In the genomic region with DNA sequence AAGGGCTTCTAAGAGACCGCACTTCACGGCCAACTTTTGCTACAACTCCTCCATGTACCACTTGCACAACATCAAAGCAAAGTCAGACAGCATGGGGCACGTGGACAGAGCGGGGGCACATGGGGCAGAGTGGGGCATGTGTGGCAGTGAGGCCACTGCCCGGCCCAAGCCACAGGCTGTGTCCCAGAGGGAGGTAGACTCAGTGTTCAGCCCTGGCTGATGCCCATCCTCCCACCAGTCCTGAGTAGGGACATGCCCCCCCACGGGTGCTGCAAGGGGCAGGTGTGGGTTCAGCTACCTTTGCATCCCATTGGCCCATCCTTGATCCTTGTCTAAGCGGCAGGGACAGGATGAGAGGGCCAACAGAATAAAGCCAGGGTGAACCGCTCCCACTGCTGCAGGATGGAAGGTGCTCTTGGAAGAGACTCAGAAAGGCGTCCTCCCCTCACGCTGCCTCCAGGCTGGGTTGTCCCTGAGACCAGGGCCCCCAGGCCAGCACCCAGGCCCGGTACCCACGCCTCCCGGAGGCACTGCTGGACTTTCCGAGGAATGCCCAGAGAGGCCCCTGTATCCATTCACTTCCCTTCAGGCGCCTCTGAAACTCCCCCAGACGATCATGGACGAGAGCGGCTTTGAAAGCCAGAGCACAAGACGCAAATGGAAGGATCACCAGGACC, we compare ENCODE assay signal across 24 cellular contexts.
DNase-seq lines count a peak whose midpoint lies in the region; ATAC-seq, FAIRE-seq and TF ChIP-seq lines count a peak whose summit lies in the region.
"Had no signal": no experiment of that assay in that cellular context is flagged by ENCODE, and none has a peak within 500 bp of the region (broad histone marks: within the 10 kb centered on the region; RNA-seq: fewer than 3 reads in every experiment).

No MANE protein-coding gene starts in this region.

- in situ Hi-C loops in G401 (cut with HindIII; ENCODE audit: low sequenced_read_pairs), result no loop called here

- H3K27ac Mint-ChIP-seq in stimulated activated naive CD8-positive, alpha-beta T cell treated with anti-CD3 and anti-CD28 coated beads, Interleukin-15, amount 100 ng/mL, for 72 hours, result no peak overlapping the region
- H3K27ac Mint-ChIP-seq in activated CD4-positive, alpha-beta T cell treated with anti-CD3 and anti-CD28 coated beads, Interleukin-2, amount 10 ng/mL, durations not matched to agents 7 days and 5 days, result no peak overlapping the region
- H3K27ac Mint-ChIP-seq: activated CD8-positive, alpha-beta T cell treated with anti-CD3 and anti-CD28 coated beads, Interleukin-2, amount 10 ng/mL, durations not matched to agents 7 days and 5 days; activated T-cell treated with anti-CD3 and anti-CD28 coated beads, Interleukin-2, amount 50 U/mL, for 72 hours; CD4-positive, CD25-positive, alpha-beta regulatory T cell; nephron progenitor cell; progenitor cell of endocrine pancreas; T-cell had no signal

- H3K27me3 Mint-ChIP-seq in stimulated activated naive CD8-positive, alpha-beta T cell treated with anti-CD3 and anti-CD28 coated beads, Interleukin-15, amount 100 ng/mL, for 72 hours, result no peaks in the 10 kb centered on the region
- H3K27me3 Mint-ChIP-seq in activated CD4-positive, alpha-beta T cell treated with anti-CD3 and anti-CD28 coated beads, Interleukin-2, amount 10 ng/mL, durations not matched to agents 7 days and 5 days, result no peaks in the 10 kb centered on the region

- H3K4me1 Mint-ChIP-seq in stimulated activated naive CD8-positive, alpha-beta T cell treated with anti-CD3 and anti-CD28 coated beads, Interleukin-15, amount 100 ng/mL, for 72 hours, result no peaks in the 10 kb centered on the region
- no peaks in the 10 kb centered on the region for H3K4me1 Mint-ChIP-seq in activated CD4-positive, alpha-beta T cell treated with anti-CD3 and anti-CD28 coated beads, Interleukin-2, amount 10 ng/mL, durations not matched to agents 7 days and 5 days
- H3K4me1 Mint-ChIP-seq: T-cell had no signal

- H3K27me3 ChIP-seq in ovary, result no peaks in the 10 kb centered on the region
- H3K27me3 ChIP-seq: MG63, upper lobe of left lung had no signal

- no peak overlapping the region for H3K27ac ChIP-seq in kidney (ENCODE audit: low read depth in 2 of 2, low read length in 2 of 2)
- no peak overlapping the region for H3K27ac ChIP-seq in ovary
- H3K27ac ChIP-seq: upper lobe of left lung had no signal

- H3K4me3 ChIP-seq in kidney (ENCODE audit: low read length in 2 of 2) (no peak overlapping the region), ovary (no peak overlapping the region)
- H3K4me3 ChIP-seq: MG63, upper lobe of left lung had no signal

- H3K4me1 ChIP-seq in kidney (ENCODE audit: control insufficient read depth in 1 of 2, insufficient read depth in 1 of 2, low read depth in 1 of 2, low read length in 2 of 2), result no peaks in the 10 kb centered on the region
- no peaks in the 10 kb centered on the region for H3K4me1 ChIP-seq in ovary (ENCODE audit: insufficient read depth)
- H3K4me1 ChIP-seq: upper lobe of left lung had no signal

- FAIRE-seq in kidney (lab: Jason Lieb, UNC), result no peak
- FAIRE-seq: GM12892 had no signal

- no peak for TF ChIP-seq POLR2A in ovary (IDR thresholded peaks at IDR 0.05)

- no peak for TF ChIP-seq EP300 in ovary (IDR thresholded peaks at IDR 0.05)

- intact Hi-C loops in kidney (cut with DNase I) (no loop called here), ovary (cut with DNase I) (no loop called here)

- H3K9ac ChIP-seq in kidney (ENCODE audit: low read length in 2 of 2), result no peak overlapping the region

- DNase-seq in stimulated activated naive CD8-positive, alpha-beta T cell treated with anti-CD3 and anti-CD28 coated beads, Interleukin-15, amount 100 ng/mL, for 72 hours, result no peak
- DNase-seq in stimulated activated naive CD8-positive, alpha-beta T cell treated with anti-CD3 and anti-CD28 coated beads, Interleukin-15, Interleukin-2, amounts not matched to agents 100 U/mL and 50 U/mL, for 24 hours, result no peak
- DNase-seq in kidney (peak; percentile 35), ovary (peak in 3 of 5 donors; percentile 6 to 7 (median 7)), AG20443 (ENCODE audit: low spot score) (no peak), G401 (ENCODE audit: low spot score) (no peak)
- DNase-seq in activated CD4-positive, alpha-beta T cell treated with anti-CD3 and anti-CD28 coated beads, Interleukin-2, amount 10 ng/mL, durations not matched to agents 7 days and 5 days, result no peak
- no peak for DNase-seq in stimulated activated CD4-positive, alpha-beta T cell treated with anti-CD3 and anti-CD28 coated beads, Interleukin-1b, Interleukin-23, amount 100 ng/mL, for 48 hours
- DNase-seq: activated CD4-positive, CD25-positive, alpha-beta regulatory T cell; activated CD8-positive, alpha-beta T cell treated with anti-CD3 and anti-CD28 coated beads, Interleukin-2, amount 10 ng/mL, durations not matched to agents 7 days and 5 days; activated naive CD4-positive, alpha-beta T cell treated with Interleukin-2 at 50 U/mL for 16 hours; activated T-cell treated with anti-CD3 and anti-CD28 coated beads, Interleukin-2, amount 50 U/mL, for 72 hours; CD4-positive, CD25-positive, alpha-beta regulatory T cell; EL; KG1; MG63; NCI-H1417; NCI-H2029 treated with DMSO at 0.1 percent for 48 hours; NCI-H345; nephron progenitor cell; upper lobe of left lung had no signal

- POLR2A ChIA-PET in activated CD4-positive, alpha-beta T cell treated with anti-CD3 and anti-CD28 coated beads, Interleukin-2, amount 10 ng/mL, durations not matched to agents 7 days and 5 days (lab: Charles Lee), result no interaction called here

- CTCF ChIA-PET in activated CD4-positive, alpha-beta T cell treated with anti-CD3 and anti-CD28 coated beads, Interleukin-2, amount 10 ng/mL, durations not matched to agents 7 days and 5 days (lab: Charles Lee), result no interaction called here

- no peaks in the 10 kb centered on the region for H3K9me3 Mint-ChIP-seq in stimulated activated naive CD8-positive, alpha-beta T cell treated with anti-CD3 and anti-CD28 coated beads, Interleukin-15, amount 100 ng/mL, for 72 hours
- no peaks in the 10 kb centered on the region for H3K9me3 Mint-ChIP-seq in activated CD4-positive, alpha-beta T cell treated with anti-CD3 and anti-CD28 coated beads, Interleukin-2, amount 10 ng/mL, durations not matched to agents 7 days and 5 days
- H3K9me3 Mint-ChIP-seq: activated T-cell treated with anti-CD3 and anti-CD28 coated beads, Interleukin-2, amount 50 U/mL, for 72 hours; T-cell had no signal

- WGBS in ovary, 3 donors, result 76 to 90% (median 81%) methylated on average over 19 of the region's 19 CpGs

- no peak overlapping the region for H3K4me3 Mint-ChIP-seq in stimulated activated naive CD8-positive, alpha-beta T cell treated with anti-CD3 and anti-CD28 coated beads, Interleukin-15, amount 100 ng/mL, for 72 hours
- H3K4me3 Mint-ChIP-seq in activated CD4-positive, alpha-beta T cell treated with anti-CD3 and anti-CD28 coated beads, Interleukin-2, amount 10 ng/mL, durations not matched to agents 7 days and 5 days, result no peak overlapping the region
- H3K4me3 Mint-ChIP-seq: activated CD8-positive, alpha-beta T cell treated with anti-CD3 and anti-CD28 coated beads, Interleukin-2, amount 10 ng/mL, durations not matched to agents 7 days and 5 days; activated T-cell treated with anti-CD3 and anti-CD28 coated beads, Interleukin-2, amount 50 U/mL, for 72 hours; CD4-positive, CD25-positive, alpha-beta regulatory T cell; nephron progenitor cell; T-cell had no signal

- H3K36me3 ChIP-seq in kidney (ENCODE audit: control insufficient read depth in 1 of 2, insufficient read depth in 2 of 2, low read length in 2 of 2) (no peaks in the 10 kb centered on the region), ovary (no peaks in the 10 kb centered on the region)
- H3K36me3 ChIP-seq: MG63, upper lobe of left lung had no signal

- peak; percentile 26 for ATAC-seq in stimulated activated naive CD8-positive, alpha-beta T cell treated with anti-CD3 and anti-CD28 coated beads, Interleukin-15, amount 100 ng/mL, for 72 hours
- no peak for ATAC-seq in stimulated activated naive CD8-positive, alpha-beta T cell treated with anti-CD3 and anti-CD28 coated beads, Interleukin-15, Interleukin-2, amounts not matched to agents 100 U/mL and 50 U/mL, for 24 hours
- ATAC-seq: activated CD8-positive, alpha-beta T cell treated with anti-CD3 and anti-CD28 coated beads, Interleukin-2, amount 10 ng/mL, durations not matched to agents 7 days and 5 days; activated T-cell treated with anti-CD3 and anti-CD28 coated beads, Interleukin-2, amount 50 U/mL, for 72 hours; T-cell had no signal

- no peak for TF ChIP-seq CTCF in kidney (IDR thresholded peaks at IDR 0.05; ENCODE audit: borderline replicate concordance, extremely low read depth, insufficient read depth)
- no peak for TF ChIP-seq CTCF in ovary (IDR thresholded peaks at IDR 0.05)

- no peaks in the 10 kb centered on the region for H3K9me3 ChIP-seq in kidney (ENCODE audit: control insufficient read depth in 1 of 2, low read length in 2 of 2)
- no peaks in the 10 kb centered on the region for H3K9me3 ChIP-seq in ovary
- H3K9me3 ChIP-seq: MG63, upper lobe of left lung had no signal

- H3K36me3 Mint-ChIP-seq in activated CD4-positive, alpha-beta T cell treated with anti-CD3 and anti-CD28 coated beads, Interleukin-2, amount 10 ng/mL, durations not matched to agents 7 days and 5 days (ENCODE audit: low read depth), result no peaks in the 10 kb centered on the region
- H3K36me3 Mint-ChIP-seq: CD4-positive, CD25-positive, alpha-beta regulatory T cell; T-cell had no signal

Comparison
In these comparisons a context has a peak if more than half of its experiments do, and no peak if none do; other contexts are left out.
1. DNase-seq: peak in kidney (single experiment) and ovary (3 of 5); none in stimulated activated naive CD8-positive, alpha-beta T cell treated with anti-CD3 and anti-CD28 coated beads, Interleukin-15, amount 100 ng/mL, for 72 hours (0 of 2), stimulated activated naive CD8-positive, alpha-beta T cell treated with anti-CD3 and anti-CD28 coated beads, Interleukin-15, Interleukin-2, amounts not matched to agents 100 U/mL and 50 U/mL, for 24 hours (single experiment), AG20443 (single experiment), activated CD4-positive, alpha-beta T cell treated with anti-CD3 and anti-CD28 coated beads, Interleukin-2, amount 10 ng/mL, durations not matched to agents 7 days and 5 days (single experiment), G401 (single experiment) and stimulated activated CD4-positive, alpha-beta T cell treated with anti-CD3 and anti-CD28 coated beads, Interleukin-1b, Interleukin-23, amount 100 ng/mL, for 48 hours (single experiment).